17 cellular contexts compared by ENCODE assay signal in the genomic region with DNA sequence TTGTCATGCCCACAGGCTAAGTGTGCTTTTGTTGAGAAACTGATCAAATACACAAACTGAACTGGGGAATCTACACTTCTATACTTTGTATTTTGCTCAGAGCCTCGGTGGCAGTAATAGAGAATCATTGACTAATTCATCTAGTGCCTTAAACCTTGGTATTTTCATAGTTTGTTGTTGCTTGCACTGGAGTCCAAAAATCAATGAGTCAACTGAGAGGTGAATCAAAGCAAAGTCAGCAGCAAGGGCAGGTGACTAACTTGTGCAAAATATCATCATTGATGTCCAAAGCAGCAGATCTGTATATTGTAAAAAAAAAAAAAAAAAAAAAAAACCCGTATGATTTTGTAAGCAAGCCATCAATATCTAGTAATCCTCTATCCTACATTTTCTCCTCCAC.
A peak's percentile ranks its signal among the peaks of the same experiment; 100 is the strongest.
DNase-seq lines count a peak whose midpoint lies in the region; ATAC-seq and TF ChIP-seq lines count a peak whose summit lies in the region.
"Had no signal": no experiment of that assay in that cellular context is flagged by ENCODE, and none has a peak within 500 bp of the region (broad histone marks: within the 10 kb centered on the region; RNA-seq: fewer than 3 reads in every experiment).

No MANE protein-coding gene starts in this region.

- TF ChIP-seq CTCF in nephron (IDR thresholded peaks at IDR 0.05; ENCODE audit: unreplicated experiment in 3 of 3) (no peak), mesothelial cell of epicardium (IDR thresholded peaks at IDR 0.05; ENCODE audit: unreplicated experiment) (no peak)

- H3K36me3 Mint-ChIP-seq in nephron (ENCODE audit: low read depth) (no peaks in the 10 kb centered on the region), mesothelial cell of epicardium (no peaks in the 10 kb centered on the region)
- H3K36me3 Mint-ChIP-seq: CD14-positive monocyte had no signal

- H3K27ac ChIP-seq in epithelial cell of prostate = no peak overlapping the region
- H3K27ac ChIP-seq: Peyer's patch, SJCRH30 had no signal

- H3K4me1 Mint-ChIP-seq in nephron (peaks cover 40% of the 10 kb centered on the region), mesothelial cell of epicardium (peaks cover 46% of the 10 kb centered on the region)
- H3K4me1 Mint-ChIP-seq: CD14-positive monocyte had no signal

- H3K4me3 Mint-ChIP-seq in nephron = no peak overlapping the region
- H3K4me3 Mint-ChIP-seq in mesothelial cell of epicardium = no peak overlapping the region
- H3K4me3 Mint-ChIP-seq: B cell, CD14-positive monocyte had no signal

- DNase-seq in ELR (ENCODE audit: low read depth) = peak; percentile 51
- peak; percentile 15 for DNase-seq in M059J (ENCODE audit: low read depth)
- DNase-seq in epithelial cell of prostate (ENCODE audit: low read depth, low spot score) = peak; percentile 24
- DNase-seq in mesothelial cell of epicardium (ENCODE audit: low spot score in 2 of 2, unreplicated experiment in 2 of 2) = no peak
- no peak for DNase-seq in NCI-H446 (lab: John Stamatoyannopoulos, UW)
- DNase-seq: DMS53; GF-D8; NCI-H1436 treated with DMSO at 0.1 percent for 48 hours; NCI-H2029; NCI-H226; NK-92 treated with Interleukin-12 subunit alpha and Interleukin-12 subunit beta, amount 100 ng/mL, for 24 hours; Peyer's patch; SJCRH30 had no signal

- H3K27ac Mint-ChIP-seq in nephron (peak overlapping the region in 2 of 3 experiments; percentile 72 to 82), mesothelial cell of epicardium (no peak overlapping the region)
- H3K27ac Mint-ChIP-seq: B cell, CD14-positive monocyte had no signal

- no peaks in the 10 kb centered on the region for H3K9me3 Mint-ChIP-seq in nephron
- peaks cover 5% of the 10 kb centered on the region for H3K9me3 Mint-ChIP-seq in mesothelial cell of epicardium

- H3K27me3 Mint-ChIP-seq in nephron (ENCODE audit: low read depth) (no peaks in the 10 kb centered on the region), mesothelial cell of epicardium (ENCODE audit: low read depth) (no peaks in the 10 kb centered on the region)

- ATAC-seq in HG03135 (IDR thresholded peaks at IDR 0.05; ENCODE audit: unreplicated experiment) = no peak

Comparison
In these comparisons a context has a peak if more than half of its experiments do, and no peak if none do; other contexts are left out.
1. DNase-seq: peak in ELR (single experiment), M059J (single experiment) and epithelial cell of prostate (single experiment); none in mesothelial cell of epicardium (0 of 2) and NCI-H446 (0 of 2).